20 cellular contexts compared by ENCODE assay signal in the genomic region with DNA sequence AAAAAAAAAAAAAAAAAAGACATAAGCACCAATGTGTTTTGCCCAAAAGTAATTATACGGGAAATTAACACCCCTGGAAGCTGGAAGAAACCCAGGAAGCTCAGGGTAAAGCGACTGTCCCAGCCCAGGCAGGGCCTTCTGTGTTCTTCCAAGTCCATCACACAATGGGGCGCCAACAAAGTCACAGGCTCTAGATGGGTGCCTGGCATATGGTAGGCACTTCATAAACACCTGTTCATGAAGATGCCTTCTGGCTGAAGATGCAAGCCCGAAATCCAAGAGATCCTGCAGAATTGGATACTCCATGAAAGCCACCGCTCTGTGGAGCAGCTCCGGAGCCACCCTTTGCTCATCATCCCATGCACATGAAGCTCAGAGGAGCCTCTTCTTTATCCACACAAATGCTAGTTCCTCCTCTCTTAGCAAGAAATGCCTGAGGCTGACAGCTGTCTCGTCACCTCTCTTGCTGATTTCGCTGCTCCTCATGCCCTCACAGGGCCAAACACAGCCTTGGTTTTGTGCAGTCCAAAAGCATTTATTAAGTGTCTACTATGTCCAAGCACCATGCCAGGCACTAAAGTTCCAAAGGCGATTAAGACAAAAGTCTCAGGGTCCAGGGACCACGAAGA.
A peak's percentile ranks its signal among the peaks of the same experiment; 100 is the strongest.
DNase-seq lines count a peak whose midpoint lies in the region; TF ChIP-seq lines count a peak whose summit lies in the region.
"Had no signal": no experiment of that assay in that cellular context is flagged by ENCODE, and none has a peak within 500 bp of the region (broad histone marks: within the 10 kb centered on the region; RNA-seq: fewer than 3 reads in every experiment).

No MANE protein-coding gene starts in this region.

- no peak overlapping the region for H3K9ac ChIP-seq in BLaER1 treated with 17β-estradiol and CSF1 and Interleukin-3, amounts not matched to agents 10 nM and 100 nM
- H3K9ac ChIP-seq: neural progenitor cell had no signal

- peaks cover 51 to 88% (median 66%) of the 10 kb centered on the region in 10 experiments for H3K4me1 ChIP-seq in BLaER1 treated with 17β-estradiol and CSF1 and Interleukin-3, amounts not matched to agents 10 nM and 100 nM
- peaks cover 0 to 34% (median under 1%) of the 10 kb centered on the region in 4 donors for H3K4me1 ChIP-seq in stomach
- H3K4me1 ChIP-seq: BE2C, gastrocnemius medialis, neural progenitor cell had no signal

- peak overlapping the region in 5 of 6 donors; percentile 70 to 87 (median 75) for H3K27ac Mint-ChIP-seq in immature natural killer cell
- H3K27ac Mint-ChIP-seq: HFFc6, mesothelial cell of epicardium, neural progenitor cell had no signal

- TF ChIP-seq CTCF in stomach (IDR thresholded peaks at IDR 0.05), result no peak

- H3K36me3 Mint-ChIP-seq in immature natural killer cell, result peaks cover 0 to 3% (median 2%) of the 10 kb centered on the region in 3 donors
- H3K36me3 Mint-ChIP-seq: neural progenitor cell had no signal

- H3K9me3 Mint-ChIP-seq in immature natural killer cell, result no peaks in the 10 kb centered on the region
- H3K9me3 Mint-ChIP-seq: brain, HFFc6, mesothelial cell of epicardium, neural progenitor cell had no signal

- H3K4me3 ChIP-seq in BLaER1 treated with 17β-estradiol and CSF1 and Interleukin-3, amounts not matched to agents 10 nM and 100 nM, result no peak overlapping the region
- no peak overlapping the region for H3K4me3 ChIP-seq in stomach
- H3K4me3 ChIP-seq: dorsolateral prefrontal cortex, gastrocnemius medialis, neural progenitor cell, thoracic aorta had no signal

- no peaks in the 10 kb centered on the region for H3K9me3 ChIP-seq in BLaER1 treated with 17β-estradiol and CSF1 and Interleukin-3, amounts not matched to agents 10 nM and 100 nM (replicated peaks in 1 of 11)
- H3K9me3 ChIP-seq in stomach, result no peaks in the 10 kb centered on the region
- H3K9me3 ChIP-seq: BE2C, gastrocnemius medialis, thoracic aorta had no signal

- peaks cover 0 to 3% (median 3%) of the 10 kb centered on the region in 3 donors for H3K27me3 Mint-ChIP-seq in immature natural killer cell (ENCODE audit: low read depth in 3 of 3)
- H3K27me3 Mint-ChIP-seq: brain had no signal

- H3K27ac ChIP-seq in BLaER1 treated with 17β-estradiol and CSF1 and Interleukin-3, amounts not matched to agents 10 nM and 100 nM, result no peak overlapping the region
- no peak overlapping the region for H3K27ac ChIP-seq in stomach
- H3K27ac ChIP-seq: 22Rv1, dorsolateral prefrontal cortex, gastrocnemius medialis, neural progenitor cell, thoracic aorta had no signal

- peaks cover 0 to 41% (median 23%) of the 10 kb centered on the region in 11 experiments; a peak in 14 of 22 replicates for H4K20me1 ChIP-seq in BLaER1 treated with 17β-estradiol and CSF1 and Interleukin-3, amounts not matched to agents 10 nM and 100 nM

- intact Hi-C loops in stomach (cut with DNase I; ENCODE audit: low total_unique reads), result no loop called here

- TF ChIP-seq POLR2A in stomach (IDR thresholded peaks at IDR 0.05), result no peak

- peak overlapping the region in 3 of 5 donors; percentile 15 to 54 (median 16) for H3K4me3 Mint-ChIP-seq in immature natural killer cell
- H3K4me3 Mint-ChIP-seq: brain, HFFc6, mesothelial cell of epicardium, neural progenitor cell had no signal

- peaks cover 52 to 70% of the 10 kb centered on the region in 2 donors for H3K4me1 Mint-ChIP-seq in immature natural killer cell
- H3K4me1 Mint-ChIP-seq: neural progenitor cell had no signal

- peaks cover 0 to 23% (median 0%) of the 10 kb centered on the region in 11 experiments; a peak in 4 of 22 replicates for H3K36me3 ChIP-seq in BLaER1 treated with 17β-estradiol and CSF1 and Interleukin-3, amounts not matched to agents 10 nM and 100 nM
- no peaks in the 10 kb centered on the region for H3K36me3 ChIP-seq in stomach
- H3K36me3 ChIP-seq: BE2C, gastrocnemius medialis, neural progenitor cell, thoracic aorta had no signal

- no peak for TF ChIP-seq EP300 in stomach (IDR thresholded peaks at IDR 0.05)

- 88 to 97% (median 95%) methylated on average over 10 of the region's 10 CpGs for WGBS in stomach, 5 donors

- DNase-seq in DMS 273 (lab: John Stamatoyannopoulos, UW; ENCODE audit: unreplicated experiment) (peak; percentile 77), DMS 273 treated with DMSO at 0.1 percent for 48 hours (lab: John Stamatoyannopoulos, UW) (no peak), NCI-H446 treated with DMSO at 0.1 percent for 48 hours (lab: John Stamatoyannopoulos, UW) (peak; percentile 31), immature natural killer cell (no peak), stomach (no peak), ecto neural progenitor cell (ENCODE audit: low spot score) (no peak), NCI-H2227 treated with DMSO at 0.1 percent for 48 hours (lab: John Stamatoyannopoulos, UW) (no peak)
- DNase-seq: activated naive CD4-positive, alpha-beta T cell treated with anti-CD3 and anti-CD28 coated beads, Interleukin-2, amount 50 U/mL, for 16 hours; BE2C; DMS79 treated with DMSO at 0.1 percent for 48 hours; gastrocnemius medialis; HFFc6; left colon had no signal

- no peaks in the 10 kb centered on the region for H3K27me3 ChIP-seq in BLaER1 treated with 17β-estradiol and CSF1 and Interleukin-3, amounts not matched to agents 10 nM and 100 nM
- H3K27me3 ChIP-seq in stomach, result no peaks in the 10 kb centered on the region
- H3K27me3 ChIP-seq: BE2C, dorsolateral prefrontal cortex, gastrocnemius medialis, neural progenitor cell had no signal

- H3K4me2 ChIP-seq in BLaER1 treated with 17β-estradiol and CSF1 and Interleukin-3, amounts not matched to agents 10 nM and 100 nM, result peak overlapping the region; percentile 39 to 89 (median 67); a peak in 16 of 22 replicates
- H3K4me2 ChIP-seq: neural progenitor cell had no signal

Comparison
In these comparisons a context has a peak if more than half of its experiments do, and no peak if none do; other contexts are left out.
1. DNase-seq: peak in DMS 273 (single experiment) and NCI-H446 treated with DMSO at 0.1 percent for 48 hours (single experiment); none in DMS 273 treated with DMSO at 0.1 percent for 48 hours (single experiment), immature natural killer cell (0 of 3), stomach (single experiment), ecto neural progenitor cell (single experiment) and NCI-H2227 treated with DMSO at 0.1 percent for 48 hours (single experiment).